ENCODE assay signal across 18 cellular contexts in genomic region chr17:2386400-2387085, GRCh38. TPM values are rescaled to one million over a fixed set of nuclear protein-coding genes. Genes with fewer than 3 reads are reported as not detected.
DNase-seq lines count a peak whose midpoint lies in the region; ATAC-seq and TF ChIP-seq lines count a peak whose summit lies in the region.
"Had no signal": no experiment of that assay in that cellular context is flagged by ENCODE, and none has a peak within 500 bp of the region (broad histone marks: within the 10 kb centered on the region; RNA-seq: fewer than 3 reads in every experiment).

No MANE protein-coding gene starts in this region.

- H3K4me3 ChIP-seq in Peyer's patch (no peak overlapping the region), mucosa of descending colon (no peak overlapping the region)
- H3K4me3 ChIP-seq: breast epithelium, heart right ventricle, neural progenitor cell had no signal

- TF ChIP-seq CTCF in Peyer's patch (IDR thresholded peaks at IDR 0.05) (no peak), mucosa of descending colon (IDR thresholded peaks at IDR 0.05) (no peak)

- peak; percentile 85 for ATAC-seq in mucosa of descending colon
- ATAC-seq in GM19463 (IDR thresholded peaks at IDR 0.05; ENCODE audit: unreplicated experiment): no peak
- ATAC-seq: activated T-cell treated with anti-CD3 and anti-CD28 coated beads, Interleukin-2, amount 50 U/mL, for 72 hours; heart right ventricle; sciatic nerve had no signal

- H3K27ac ChIP-seq in Peyer's patch (peak overlapping the region in 1 of 4 donors; percentile 79), cingulate gyrus (ENCODE audit: low read depth, low read length) (peak overlapping the region; percentile 39), temporal lobe (ENCODE audit: low read depth, low read length) (peak overlapping the region; percentile 20)
- H3K27ac ChIP-seq: heart right ventricle had no signal

- peak in 1 of 2 donors; percentile 60 for TF ChIP-seq POLR2A in Peyer's patch (IDR thresholded peaks at IDR 0.05)

- no peaks in the 10 kb centered on the region for H3K27me3 ChIP-seq in Peyer's patch
- H3K27me3 ChIP-seq: breast epithelium, heart right ventricle, neural progenitor cell had no signal

- H3K9me3 ChIP-seq in Peyer's patch (no peaks in the 10 kb centered on the region), mucosa of descending colon (no peaks in the 10 kb centered on the region)
- H3K9me3 ChIP-seq: breast epithelium, heart right ventricle had no signal

- peak in 2 of 3 donors; percentile 84 for DNase-seq in Peyer's patch
- DNase-seq in mucosa of descending colon: peak; percentile 73 to 84 (median 80)
- no peak for DNase-seq in NCI-H524 (lab: John Stamatoyannopoulos, UW)
- no peak for DNase-seq in middle frontal gyrus (ENCODE audit: extremely low spot score, low spot score)
- DNase-seq: activated CD4-positive, CD25-positive, alpha-beta regulatory T cell; activated T-cell treated with anti-CD3 and anti-CD28 coated beads, Interleukin-2, amount 50 U/mL, for 72 hours; H7; heart right ventricle; MV-4-11; NCI-H2029; NCI-H446 treated with DMSO at 0.1 percent for 48 hours; Right ventricle myocardium superior had no signal

- intact Hi-C loops in mucosa of descending colon (cut with DNase I, micrococcal nuclease): no loop called here

- H3K4me1 ChIP-seq in Peyer's patch: peaks cover 3 to 54% (median 4%) of the 10 kb centered on the region in 4 donors
- peaks cover 9% of the 10 kb centered on the region for H3K4me1 ChIP-seq in mucosa of descending colon (ENCODE audit: low read depth)

- H3K36me3 ChIP-seq in Peyer's patch (peaks cover 0 to 28% (median 3%) of the 10 kb centered on the region in 3 donors), mucosa of descending colon (ENCODE audit: low read depth) (no peaks in the 10 kb centered on the region)
- H3K36me3 ChIP-seq: neural progenitor cell had no signal

RNA-seq across cellular contexts. Expression of gene MNT, which starts 14.3 kb away (rescaled TPM):
- total RNA-seq in Peyer's patch: 10 to 100 TPM in 3 of 4 donors, 1 to 10 TPM in 1; 9.5 to 57.8 (median 39.0) TPM
- total RNA-seq in mucosa of descending colon: 10 to 100 TPM; 22.8 to 39.1 (median 25.2) TPM
- 10.6 TPM for total RNA-seq in temporal lobe

RNA-seq across cellular contexts. Expression of gene SGSM2, which starts 49.2 kb away (rescaled TPM):
- total RNA-seq in Peyer's patch (100 to 1,000 TPM in 3 of 4 donors, 10 to 100 TPM in 1; 48.5 to 151 (median 113) TPM), mucosa of descending colon (10 to 100 TPM; 29.1 to 57.9 (median 30.2) TPM), temporal lobe (49.7 TPM)

RNA-seq across cellular contexts. Expression of gene TSR1, which starts 50.3 kb away (rescaled TPM):
- 10 to 100 TPM in 3 of 4 donors, 1 to 10 TPM in 1; 5.6 to 87.5 (median 28.6) TPM for total RNA-seq in Peyer's patch
- 10 to 100 TPM; 13.6 to 23.4 (median 15.4) TPM for total RNA-seq in mucosa of descending colon
- total RNA-seq in temporal lobe: 28.0 TPM

Comparison
In these comparisons a context has a peak if more than half of its experiments do, and no peak if none do; other contexts are left out.
1. DNase-seq: peak in Peyer's patch (2 of 3) and mucosa of descending colon (3 of 3); none in NCI-H524 (0 of 2) and middle frontal gyrus (single experiment).